14 cellular contexts compared by ENCODE assay signal in genomic region chr12:110105961-110106540, GRCh38.
"Had no signal": no experiment of that assay in that cellular context is flagged by ENCODE, and none has a peak within 500 bp of the region (broad histone marks: within the 10 kb centered on the region; RNA-seq: fewer than 3 reads in every experiment).

No MANE protein-coding gene starts in this region.

- H3K27me3 ChIP-seq: gastroesophageal sphincter, suprapubic skin, upper lobe of right lung had no signal

- FAIRE-seq: islet of Langerhans had no signal

- H3K9me3 ChIP-seq: gastroesophageal sphincter, left ventricle myocardium inferior, suprapubic skin, upper lobe of right lung had no signal

- DNase-seq: activated CD4-positive, CD25-positive, alpha-beta regulatory T cell treated with anti-CD3 and anti-CD28 coated beads, Interleukin-2, amount 50 U/mL, for 72 hours; activated naive CD4-positive, alpha-beta T cell; activated naive CD8-positive, alpha-beta T cell treated with anti-CD3 and anti-CD28 coated beads, Interleukin-2, amount 50 U/mL, for 24 hours; activated T-cell treated with anti-CD3 and anti-CD28 coated beads for 4 hours; effector memory CD8-positive, alpha-beta T cell; left ventricle myocardium inferior; naive thymus-derived CD8-positive, alpha-beta T cell; nucleus accumbens; stimulated activated naive CD8-positive, alpha-beta T cell treated with anti-CD3 and anti-CD28 coated beads, Interleukin-15, Interleukin-2, amounts not matched to agents 100 U/mL and 50 U/mL, for 24 hours; upper lobe of right lung had no signal

- H3K4me2 ChIP-seq: smooth muscle cell had no signal

- ATAC-seq: activated naive CD8-positive, alpha-beta T cell treated with anti-CD3 and anti-CD28 coated beads, Interleukin-2, amount 50 U/mL, for 24 hours; effector memory CD8-positive, alpha-beta T cell; gastroesophageal sphincter; naive thymus-derived CD8-positive, alpha-beta T cell; stimulated activated naive CD8-positive, alpha-beta T cell treated with anti-CD3 and anti-CD28 coated beads, Interleukin-15, Interleukin-2, amounts not matched to agents 100 U/mL and 50 U/mL, for 24 hours; upper lobe of right lung had no signal

- H3K27ac ChIP-seq: left ventricle myocardium inferior, suprapubic skin, upper lobe of right lung had no signal

- H3K36me3 ChIP-seq: gastroesophageal sphincter, left ventricle myocardium inferior, suprapubic skin, upper lobe of right lung had no signal

- H3K4me3 ChIP-seq: gastroesophageal sphincter, left ventricle myocardium inferior, smooth muscle cell, suprapubic skin, upper lobe of right lung had no signal
